Comparison of ENCODE assay signal across 10 cellular contexts in the genomic region with DNA sequence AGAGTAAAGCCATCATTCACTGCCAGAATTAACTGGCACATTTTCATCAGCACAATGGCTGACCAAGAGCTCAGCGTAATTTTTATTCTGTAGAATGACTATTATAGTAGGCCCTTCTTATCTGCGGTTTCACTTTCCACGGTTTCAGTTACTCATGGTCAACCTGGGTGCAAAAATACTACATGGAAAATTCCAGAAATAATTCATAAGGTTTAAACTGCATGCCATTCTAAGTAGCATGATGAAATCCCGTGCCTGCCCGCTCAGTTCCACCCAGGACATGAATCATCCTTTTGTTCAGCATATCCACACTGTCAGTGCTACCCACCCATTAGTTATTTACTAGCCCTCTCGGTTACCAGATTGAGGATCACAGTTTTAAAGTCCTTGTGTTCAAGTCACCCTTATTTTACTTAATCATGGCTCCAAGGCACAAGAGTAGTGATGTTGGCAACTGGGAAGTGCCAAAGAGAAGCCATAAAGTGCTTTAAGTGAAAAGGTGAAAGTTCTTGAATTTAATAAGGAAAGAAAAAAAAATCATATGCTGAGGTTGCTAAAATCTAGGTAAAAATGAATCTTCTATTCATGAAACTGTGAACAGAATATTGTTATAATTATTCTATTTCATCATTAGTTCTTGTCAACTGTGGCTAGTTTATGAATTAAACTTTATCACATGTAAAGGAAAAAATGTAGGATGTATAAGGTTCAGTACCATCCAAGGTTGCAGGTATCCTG.
A peak's percentile ranks its signal among the peaks of the same experiment; 100 is the strongest.
DNase-seq lines count a peak whose midpoint lies in the region; ATAC-seq and TF ChIP-seq lines count a peak whose summit lies in the region.
"Had no signal": no experiment of that assay in that cellular context is flagged by ENCODE, and none has a peak within 500 bp of the region (broad histone marks: within the 10 kb centered on the region; RNA-seq: fewer than 3 reads in every experiment).

No MANE protein-coding gene starts in this region.

- H3K4me3 Mint-ChIP-seq in CD14-positive monocyte (no peak overlapping the region), progenitor cell of endocrine pancreas (ENCODE audit: low read depth) (no peak overlapping the region)

- ATAC-seq in SK-N-SH treated with all-trans-retinoic acid at 6 μM for 48 hours (peak; percentile 40; the same call in 1 of the 3 replicates), GM21529 (IDR thresholded peaks at IDR 0.05; ENCODE audit: unreplicated experiment) (no peak), HG02759 (IDR thresholded peaks at IDR 0.05; ENCODE audit: unreplicated experiment) (no peak)

- no peak for TF ChIP-seq CTCF in fibroblast of pulmonary artery (IDR thresholded peaks at IDR 0.05; ENCODE audit: low read length, missing control alignments)
- no peak for TF ChIP-seq CTCF in CD14-positive monocyte (IDR thresholded peaks at IDR 0.05)
- no peak for TF ChIP-seq CTCF in progenitor cell of endocrine pancreas (IDR thresholded peaks at IDR 0.05; ENCODE audit: unreplicated experiment)

- H3K4me3 ChIP-seq in fibroblast of pulmonary artery (replicated peaks; ENCODE audit: low read depth, low read length), result no peak overlapping the region
- H3K4me3 ChIP-seq in skeletal muscle cell (ENCODE audit: low read depth, low read length), result no peak overlapping the region

- H3K9me3 Mint-ChIP-seq in CD14-positive monocyte (peaks cover 0 to 5% (median 0%) of the 10 kb centered on the region in 7 donors), progenitor cell of endocrine pancreas (ENCODE audit: low read depth) (no peaks in the 10 kb centered on the region)

- H3K27me3 Mint-ChIP-seq in CD14-positive monocyte (ENCODE audit: low read depth in 3 of 3) (peaks cover 0 to 1% (median 0%) of the 10 kb centered on the region in 3 donors), progenitor cell of endocrine pancreas (no peaks in the 10 kb centered on the region)

- peaks cover 3% of the 10 kb centered on the region for H3K4me1 Mint-ChIP-seq in CD14-positive monocyte
- no peaks in the 10 kb centered on the region for H3K4me1 Mint-ChIP-seq in progenitor cell of endocrine pancreas (ENCODE audit: low read depth)

- intact Hi-C loops in CD14-positive monocyte (cut with micrococcal nuclease), result no loop called here

- peak; percentile 80 for DNase-seq in HCEC 1CT
- DNase-seq in fibroblast of pulmonary artery (ENCODE audit: low read depth), result peak; percentile 95
- peak; percentile 51 for DNase-seq in skeletal muscle cell (ENCODE audit: low read depth)
- no peak for DNase-seq in CD14-positive monocyte (ENCODE audit: low spot score)
- DNase-seq in progenitor cell of endocrine pancreas (ENCODE audit: low spot score, unreplicated experiment), result no peak
- DNase-seq: activated T-cell treated with anti-CD3 and anti-CD28 coated beads for 4 hours, NCI-H187 had no signal

- H3K27ac Mint-ChIP-seq in CD14-positive monocyte, result peak overlapping the region in 2 of 7 donors; percentile 2 to 66
- no peak overlapping the region for H3K27ac Mint-ChIP-seq in progenitor cell of endocrine pancreas

- no peaks in the 10 kb centered on the region for H3K36me3 Mint-ChIP-seq in CD14-positive monocyte
- H3K36me3 Mint-ChIP-seq in progenitor cell of endocrine pancreas (ENCODE audit: insufficient read depth), result peaks cover 1% of the 10 kb centered on the region

TF ChIP-seq in SK-N-SH treated with all-trans-retinoic acid at 6 μM for 48 hours, 23 proteins besides CTCF, POLR2A, EP300 and RAD21:
- TF ChIP-seq ISL1 (CRISPR knock-in tag; IDR thresholded peaks at IDR 0.05) (peak; percentile 71), TCF4 (CRISPR knock-in tag; IDR thresholded peaks at IDR 0.05; ENCODE audit: borderline replicate concordance) (no peak)

Comparison
In these comparisons a context has a peak if more than half of its experiments do, and no peak if none do; other contexts are left out.
1. DNase-seq: peak in HCEC 1CT (single experiment), fibroblast of pulmonary artery (single experiment) and skeletal muscle cell (single experiment); none in CD14-positive monocyte (single experiment) and progenitor cell of endocrine pancreas (single experiment).